26 cellular contexts compared by ENCODE assay signal in the genomic region with DNA sequence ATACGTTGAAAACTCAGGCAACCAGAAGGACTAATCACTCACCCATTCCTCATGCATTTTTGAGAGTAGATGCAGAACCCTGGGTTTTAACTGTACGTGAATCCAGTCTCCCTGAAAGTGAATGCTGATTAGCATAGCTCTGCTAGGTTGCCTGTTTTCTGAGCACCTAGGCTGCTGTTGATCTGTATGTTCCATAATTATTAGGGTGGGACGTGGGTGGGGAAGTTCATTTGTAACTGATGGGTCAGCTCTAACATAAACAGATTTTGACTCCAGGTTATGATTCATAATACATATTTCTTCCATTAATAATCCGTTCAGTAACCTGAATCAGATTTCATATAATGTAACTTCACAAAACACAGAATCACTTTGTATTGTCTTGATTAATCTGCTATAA.
DNase-seq lines count a peak whose midpoint lies in the region; ATAC-seq, FAIRE-seq and TF ChIP-seq lines count a peak whose summit lies in the region.
"Had no signal": no experiment of that assay in that cellular context is flagged by ENCODE, and none has a peak within 500 bp of the region (broad histone marks: within the 10 kb centered on the region; RNA-seq: fewer than 3 reads in every experiment).

No MANE protein-coding gene starts in this region.

- peak overlapping the region; percentile 38 for H3K4me2 ChIP-seq in A549

- H3K4me3 Mint-ChIP-seq in stimulated activated naive CD8-positive, alpha-beta T cell treated with anti-CD3 and anti-CD28 coated beads, Interleukin-15, amount 100 ng/mL, for 72 hours, result no peak overlapping the region
- H3K4me3 Mint-ChIP-seq: activated CD4-positive, alpha-beta memory T cell treated with anti-CD3 and anti-CD28 coated beads, Interleukin-2, amount 10 ng/mL, durations not matched to agents 7 days and 5 days; memory B cell; naive thymus-derived CD4-positive, alpha-beta T cell had no signal

- no peak overlapping the region for H3K27ac Mint-ChIP-seq in stimulated activated naive CD8-positive, alpha-beta T cell treated with anti-CD3 and anti-CD28 coated beads, Interleukin-15, amount 100 ng/mL, for 72 hours
- H3K27ac Mint-ChIP-seq: activated CD4-positive, alpha-beta memory T cell treated with anti-CD3 and anti-CD28 coated beads, Interleukin-2, amount 10 ng/mL, durations not matched to agents 7 days and 5 days; memory B cell; naive thymus-derived CD4-positive, alpha-beta T cell had no signal

- H3K36me3 ChIP-seq in psoas muscle (ENCODE audit: insufficient read depth in 1 of 2, low read depth in 1 of 2), result no peaks in the 10 kb centered on the region
- H3K36me3 ChIP-seq: ascending aorta, BE2C, SJSA1, stomach had no signal

- TF ChIP-seq POLR2A in A549 (IDR thresholded peaks at IDR 0.05; ENCODE audit: low read length), result no peak

- intact Hi-C loops in psoas muscle (cut with DNase I), result no loop called here

- H3K9me3 ChIP-seq in A549, result no peaks in the 10 kb centered on the region
- H3K9me3 ChIP-seq in psoas muscle, result no peaks in the 10 kb centered on the region
- H3K9me3 ChIP-seq: ascending aorta, BE2C, SJSA1, stomach had no signal

- H3K4me3 ChIP-seq in A549 (no peak overlapping the region), foreskin fibroblast (ENCODE audit: low read depth in 1 of 2, low read length in 2 of 2) (no peak overlapping the region), psoas muscle (no peak overlapping the region)
- H3K4me3 ChIP-seq: ascending aorta, SJSA1, skin epidermis, stomach had no signal

- FAIRE-seq in A549 (lab: Jason Lieb, UNC) (no peak), HTR-8/SVneo (lab: Jason Lieb, UNC) (peak; percentile 38)

- whole genome bisulfite sequencing in A549 (ENCODE audit: missing lambda C conversion rate), result 27% methylated on average over 4 of the region's 4 CpGs
- 60 to 68% (median 67%) methylated on average over 4 of the region's 4 CpGs for WGBS in psoas muscle, 3 donors

- DNase-seq in A549 (ENCODE audit: low read depth in 1 of 2, low spot score in 1 of 2) (no peak), HTR-8/SVneo (ENCODE audit: insufficient read length, low spot score) (peak; percentile 31), amniotic epithelial cell (ENCODE audit: low read depth) (peak; percentile 58), foreskin fibroblast (peak; percentile 16 to 64), psoas muscle (no peak)
- DNase-seq in stimulated activated naive CD8-positive, alpha-beta T cell treated with anti-CD3 and anti-CD28 coated beads, Interleukin-15, amount 100 ng/mL, for 72 hours, result no peak
- DNase-seq: 8988T; activated CD4-positive, alpha-beta memory T cell treated with anti-CD3 and anti-CD28 coated beads, Interleukin-2, amount 10 ng/mL, durations not matched to agents 7 days and 5 days; activated naive CD4-positive, alpha-beta T cell; activated T-cell treated with anti-CD3 and anti-CD28 coated beads, Interleukin-2, amount 50 U/mL, for 1 hour; BE2C; foreskin melanocyte; hippocampal formation; kidney glomerular epithelial cell; naive thymus-derived CD4-positive, alpha-beta T cell; NCI-H1417; NCI-H526; posterior cingulate gyrus; stimulated activated CD4-positive, alpha-beta T cell treated with anti-CD3 and anti-CD28 coated beads, Interleukin-4, amount 100 ng/mL, for 1 hour; stomach had no signal

- TF ChIP-seq EP300 in A549 (IDR thresholded peaks at IDR 0.05), result no peak

- no peaks in the 10 kb centered on the region for H3K27me3 ChIP-seq in psoas muscle (ENCODE audit: insufficient read depth in 3 of 3, low read length in 2 of 3)
- H3K27me3 ChIP-seq: ascending aorta, BE2C, stomach had no signal

- H3K4me1 ChIP-seq in A549 (peaks cover 8% of the 10 kb centered on the region; the same call in 2 of the 3 replicates), psoas muscle (no peaks in the 10 kb centered on the region)
- H3K4me1 ChIP-seq: ascending aorta, BE2C, SJSA1, stomach had no signal

- peak; percentile 38 to 39; a peak in 3 of 6 replicates for ATAC-seq in A549
- no peak for ATAC-seq in psoas muscle
- ATAC-seq in GM19035 (IDR thresholded peaks at IDR 0.05; ENCODE audit: unreplicated experiment), result no peak
- ATAC-seq in GM19395 (IDR thresholded peaks at IDR 0.05; ENCODE audit: unreplicated experiment), result no peak
- no peak for ATAC-seq in stimulated activated naive CD8-positive, alpha-beta T cell treated with anti-CD3 and anti-CD28 coated beads, Interleukin-15, amount 100 ng/mL, for 72 hours
- ATAC-seq: naive thymus-derived CD4-positive, alpha-beta T cell had no signal

- no peak for TF ChIP-seq RAD21 in A549 (conservative IDR thresholded peaks at IDR 0.05 in 1 of 2, IDR thresholded peaks at IDR 0.05 in 1 of 2)

- no peaks in the 10 kb centered on the region for H3K4me1 Mint-ChIP-seq in stimulated activated naive CD8-positive, alpha-beta T cell treated with anti-CD3 and anti-CD28 coated beads, Interleukin-15, amount 100 ng/mL, for 72 hours
- H3K4me1 Mint-ChIP-seq: activated CD4-positive, alpha-beta memory T cell treated with anti-CD3 and anti-CD28 coated beads, Interleukin-2, amount 10 ng/mL, durations not matched to agents 7 days and 5 days; memory B cell had no signal

- no peak overlapping the region for H3K27ac ChIP-seq in A549
- H3K27ac ChIP-seq in psoas muscle, result no peak overlapping the region
- H3K27ac ChIP-seq: ascending aorta, SJSA1, skin epidermis, stomach had no signal

- POLR2A ChIA-PET in A549 (lab: Yijun Ruan, JAX), result no interaction called here

- no peaks in the 10 kb centered on the region for H3K27me3 Mint-ChIP-seq in stimulated activated naive CD8-positive, alpha-beta T cell treated with anti-CD3 and anti-CD28 coated beads, Interleukin-15, amount 100 ng/mL, for 72 hours
- H3K27me3 Mint-ChIP-seq: activated CD4-positive, alpha-beta memory T cell treated with anti-CD3 and anti-CD28 coated beads, Interleukin-2, amount 10 ng/mL, durations not matched to agents 7 days and 5 days had no signal

- H3K9me3 Mint-ChIP-seq in stimulated activated naive CD8-positive, alpha-beta T cell treated with anti-CD3 and anti-CD28 coated beads, Interleukin-15, amount 100 ng/mL, for 72 hours, result no peaks in the 10 kb centered on the region
- H3K9me3 Mint-ChIP-seq: activated CD4-positive, alpha-beta memory T cell treated with anti-CD3 and anti-CD28 coated beads, Interleukin-2, amount 10 ng/mL, durations not matched to agents 7 days and 5 days; memory B cell had no signal

- TF ChIP-seq CTCF in A549 (IDR thresholded peaks at IDR 0.05) (no peak), foreskin fibroblast (IDR thresholded peaks at IDR 0.05; ENCODE audit: low read depth, low read length) (no peak), psoas muscle (IDR thresholded peaks at IDR 0.05) (no peak)

- CTCF ChIA-PET in A549 (lab: Yijun Ruan, JAX), result interaction anchor here (1.1 kb wide), 1 partner anchor 48 kb away, joined by 3 read pairs; no protein-coding TSS in a partner anchor

TF ChIP-seq in A549, 52 proteins besides CTCF, POLR2A, EP300 and RAD21:
- TF ChIP-seq, protein P1, sequence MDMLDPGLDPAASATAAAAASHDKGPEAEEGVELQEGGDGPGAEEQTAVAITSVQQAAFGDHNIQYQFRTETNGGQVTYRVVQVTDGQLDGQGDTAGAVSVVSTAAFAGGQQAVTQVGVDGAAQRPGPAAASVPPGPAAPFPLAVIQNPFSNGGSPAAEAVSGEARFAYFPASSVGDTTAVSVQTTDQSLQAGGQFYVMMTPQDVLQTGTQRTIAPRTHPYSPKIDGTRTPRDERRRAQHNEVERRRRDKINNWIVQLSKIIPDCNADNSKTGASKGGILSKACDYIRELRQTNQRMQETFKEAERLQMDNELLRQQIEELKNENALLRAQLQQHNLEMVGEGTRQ (IDR thresholded peaks at IDR 0.05), result no peak
- TF ChIP-seq MYC (IDR thresholded peaks at IDR 0.05; ENCODE audit: borderline replicate concordance, low read length) (no peak), GATA3 (IDR thresholded peaks at IDR 0.05; ENCODE audit: borderline replicate concordance) (no peak), NPAS2 (CRISPR knock-in tag; IDR thresholded peaks at IDR 0.05; ENCODE audit: borderline replicate concordance) (no peak), HOXB13 (CRISPR knock-in tag; IDR thresholded peaks at IDR 0.05; ENCODE audit: low read depth) (no peak), FOSB (CRISPR knock-in tag; IDR thresholded peaks at IDR 0.05) (no peak), PHF8 (IDR thresholded peaks at IDR 0.05; ENCODE audit: borderline replicate concordance, low read depth) (no peak), CHD4 (IDR thresholded peaks at IDR 0.05; ENCODE audit: borderline replicate concordance) (no peak)
- TF ChIP-seq, protein P2, sequence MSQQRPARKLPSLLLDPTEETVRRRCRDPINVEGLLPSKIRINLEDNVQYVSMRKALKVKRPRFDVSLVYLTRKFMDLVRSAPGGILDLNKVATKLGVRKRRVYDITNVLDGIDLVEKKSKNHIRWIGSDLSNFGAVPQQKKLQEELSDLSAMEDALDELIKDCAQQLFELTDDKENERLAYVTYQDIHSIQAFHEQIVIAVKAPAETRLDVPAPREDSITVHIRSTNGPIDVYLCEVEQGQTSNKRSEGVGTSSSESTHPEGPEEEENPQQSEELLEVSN (IDR thresholded peaks at IDR 0.05; ENCODE audit: borderline replicate concordance, low read depth), result no peak
- TF ChIP-seq, protein P3, sequence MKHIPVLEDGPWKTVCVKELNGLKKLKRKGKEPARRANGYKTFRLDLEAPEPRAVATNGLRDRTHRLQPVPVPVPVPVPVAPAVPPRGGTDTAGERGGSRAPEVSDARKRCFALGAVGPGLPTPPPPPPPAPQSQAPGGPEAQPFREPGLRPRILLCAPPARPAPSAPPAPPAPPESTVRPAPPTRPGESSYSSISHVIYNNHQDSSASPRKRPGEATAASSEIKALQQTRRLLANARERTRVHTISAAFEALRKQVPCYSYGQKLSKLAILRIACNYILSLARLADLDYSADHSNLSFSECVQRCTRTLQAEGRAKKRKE (CRISPR knock-in tag; IDR thresholded peaks at IDR 0.05; ENCODE audit: low read depth), result no peak
TF ChIP-seq in A549: peak in this region for 0.

Comparison
In these comparisons a context has a peak if more than half of its experiments do, and no peak if none do; other contexts are left out.
1. ATAC-seq: peak in A549 (2 of 2); none in psoas muscle (0 of 4), GM19035 (single experiment), GM19395 (single experiment) and stimulated activated naive CD8-positive, alpha-beta T cell treated with anti-CD3 and anti-CD28 coated beads, Interleukin-15, amount 100 ng/mL, for 72 hours (single experiment).
2. DNase-seq: peak in HTR-8/SVneo (single experiment), amniotic epithelial cell (single experiment) and foreskin fibroblast (2 of 2); none in A549 (0 of 2), psoas muscle (0 of 2) and stimulated activated naive CD8-positive, alpha-beta T cell treated with anti-CD3 and anti-CD28 coated beads, Interleukin-15, amount 100 ng/mL, for 72 hours (0 of 2).